In the genomic region with DNA sequence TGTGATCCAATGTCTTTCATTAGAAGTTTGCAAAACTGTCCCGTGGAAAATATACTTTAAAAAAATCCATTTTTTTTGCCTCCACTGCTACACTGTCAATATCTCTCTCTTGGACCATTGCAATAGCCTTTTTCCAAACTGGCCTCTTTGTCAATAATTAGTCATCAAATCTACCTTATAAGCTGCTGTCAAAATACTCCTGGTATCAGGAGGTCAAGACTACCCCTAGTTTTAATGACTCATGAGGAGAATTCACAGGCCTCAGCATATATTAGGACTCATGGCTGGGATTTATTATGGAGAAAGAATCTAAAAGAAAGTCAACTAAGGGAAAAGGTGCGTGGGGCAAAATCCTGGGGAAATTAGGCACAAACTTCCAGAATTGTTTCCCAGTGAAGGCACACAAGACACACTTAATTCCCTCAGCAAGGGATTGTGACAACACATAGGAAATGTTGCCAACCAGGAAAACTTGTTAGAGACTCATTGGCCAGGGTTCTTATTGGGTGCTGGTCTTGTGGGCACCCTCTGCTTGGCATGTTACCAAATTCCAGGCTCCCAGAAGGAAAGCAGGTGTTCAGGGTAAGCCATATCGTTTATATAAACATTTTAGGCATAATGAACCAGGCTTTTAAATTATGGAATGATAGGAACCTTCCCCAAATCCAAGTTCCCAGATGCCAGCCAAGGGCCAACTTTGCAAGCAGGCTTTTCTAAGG, we compare ENCODE assay signal across 17 cellular contexts. TPM values are rescaled to one million over a fixed set of nuclear protein-coding genes. Genes with fewer than 3 reads are reported as not detected.
A peak's percentile ranks its signal among the peaks of the same experiment; 100 is the strongest.
DNase-seq lines count a peak whose midpoint lies in the region; ATAC-seq and TF ChIP-seq lines count a peak whose summit lies in the region.
"Had no signal": no experiment of that assay in that cellular context is flagged by ENCODE, and none has a peak within 500 bp of the region (broad histone marks: within the 10 kb centered on the region; RNA-seq: fewer than 3 reads in every experiment).

No MANE protein-coding gene starts in this region.

- peaks cover 6% of the 10 kb centered on the region for H3K4me1 Mint-ChIP-seq in MCF 10A (ENCODE audit: insufficient read depth, unreplicated experiment)
- H3K4me1 Mint-ChIP-seq: B cell had no signal

- H3K4me1 ChIP-seq in breast epithelium (no peaks in the 10 kb centered on the region), body of pancreas (peaks cover 10% of the 10 kb centered on the region)

- no peaks in the 10 kb centered on the region for H3K36me3 Mint-ChIP-seq in MCF 10A (ENCODE audit: insufficient read depth, unreplicated experiment)

- CTCF ChIA-PET in MCF 10A (lab: Yijun Ruan, JAX), result interaction anchor here (1.1 to 1.6 kb wide), 2 partner anchors 9 to 10 kb away, joined by 3 to 12 read pairs; no protein-coding TSS in a partner anchor

- H3K27me3 ChIP-seq in breast epithelium (no peaks in the 10 kb centered on the region), body of pancreas (no peaks in the 10 kb centered on the region)

- H3K27ac ChIP-seq in breast epithelium (no peak overlapping the region), body of pancreas (no peak overlapping the region)

- no peak overlapping the region for H3K4me3 ChIP-seq in breast epithelium
- no peak overlapping the region for H3K4me3 ChIP-seq in body of pancreas

- no peaks in the 10 kb centered on the region for H3K9me3 ChIP-seq in breast epithelium
- H3K9me3 ChIP-seq in body of pancreas, result no peaks in the 10 kb centered on the region

- DNase-seq in MCF 10A (ENCODE audit: unreplicated experiment) (peak; percentile 24), breast epithelium (ENCODE audit: low spot score in 2 of 2) (no peak), body of pancreas (peak in 3 of 4 donors; percentile 11 to 24 (median 14)), kidney tubule cell (ENCODE audit: low spot score) (peak; percentile 33), GF-D8 (lab: John Stamatoyannopoulos, UW) (no peak), NCI-H82 (lab: John Stamatoyannopoulos, UW) (no peak), nucleus accumbens (lab: John Stamatoyannopoulos, UW) (no peak)
- DNase-seq: GOT3, Karpas-422, NCI-H1092 treated with DMSO at 0.1 percent for 48 hours, NCI-H1694, NCI-H510A, RPMI8226, SIG-M5 had no signal

- 70 to 75% methylated on average over 3 of the region's 3 CpGs for WGBS in body of pancreas, 2 donors

- H3K27me3 Mint-ChIP-seq in MCF 10A (ENCODE audit: insufficient read depth, unreplicated experiment), result no peaks in the 10 kb centered on the region
- H3K27me3 Mint-ChIP-seq: B cell, IgD-negative memory B cell had no signal

- TF ChIP-seq POLR2A in breast epithelium (IDR thresholded peaks at IDR 0.05) (no peak), body of pancreas (IDR thresholded peaks at IDR 0.05) (no peak)

- no peak overlapping the region for H3K27ac Mint-ChIP-seq in MCF 10A (ENCODE audit: low read depth, unreplicated experiment)
- H3K27ac Mint-ChIP-seq: B cell, IgD-negative memory B cell had no signal

- TF ChIP-seq CTCF in MCF 10A (IDR thresholded peaks at IDR 0.05; ENCODE audit: unreplicated experiment), result no peak
- TF ChIP-seq CTCF in breast epithelium (IDR thresholded peaks at IDR 0.05), result no peak
- TF ChIP-seq CTCF in body of pancreas (IDR thresholded peaks at IDR 0.05), result no peak

- intact Hi-C loops in MCF 10A (cut with micrococcal nuclease), result no loop called here
- intact Hi-C loops in breast epithelium (cut with DNase I; ENCODE audit: low total_unique reads), result no loop called here
- intact Hi-C loops in body of pancreas (cut with DNase I), result no loop called here

- POLR2A ChIA-PET in MCF 10A (lab: Yijun Ruan, JAX), result interaction anchor here (0.5 kb wide), 1 partner anchor 114 kb away, joined by 3 read pairs; no protein-coding TSS in a partner anchor

- H3K36me3 ChIP-seq in breast epithelium (no peaks in the 10 kb centered on the region), body of pancreas (replicated peaks in 1 of 2; ENCODE audit: insufficient read depth in 1 of 2, low read depth in 2 of 2) (no peaks in the 10 kb centered on the region)

- no peak overlapping the region for H3K4me3 Mint-ChIP-seq in MCF 10A (ENCODE audit: unreplicated experiment)
- H3K4me3 Mint-ChIP-seq: B cell, IgD-negative memory B cell had no signal

- no peak for ATAC-seq in body of pancreas
- no peak for ATAC-seq in HG02588 (IDR thresholded peaks at IDR 0.05; ENCODE audit: unreplicated experiment)

- no TSS peak for BruUV-seq in MCF 10A (replicated peaks; lab: Mats Ljungman, UMichigan)

- H3K9me3 Mint-ChIP-seq in MCF 10A (ENCODE audit: unreplicated experiment), result no peaks in the 10 kb centered on the region

RNA-seq across cellular contexts. Expression of gene TMEM117, which starts 56.1 kb away (rescaled TPM):
- 3.2 and 4.3 TPM in 2 replicates for total RNA-seq in MCF 10A (2022)
- total RNA-seq in breast epithelium, result 10 to 100 TPM in 1 of 3 donors, 1 to 10 TPM in 2; 6.1 to 17.1 (median 7.2) TPM
- 10 to 100 TPM; 19.2 to 23.4 TPM for total RNA-seq in body of pancreas

Comparison
In these comparisons a context has a peak if more than half of its experiments do, and no peak if none do; other contexts are left out.
1. DNase-seq: peak in MCF 10A (single experiment), body of pancreas (3 of 4) and kidney tubule cell (single experiment); none in breast epithelium (0 of 2), GF-D8 (single experiment), NCI-H82 (single experiment) and nucleus accumbens (0 of 56).